In the genomic region with DNA sequence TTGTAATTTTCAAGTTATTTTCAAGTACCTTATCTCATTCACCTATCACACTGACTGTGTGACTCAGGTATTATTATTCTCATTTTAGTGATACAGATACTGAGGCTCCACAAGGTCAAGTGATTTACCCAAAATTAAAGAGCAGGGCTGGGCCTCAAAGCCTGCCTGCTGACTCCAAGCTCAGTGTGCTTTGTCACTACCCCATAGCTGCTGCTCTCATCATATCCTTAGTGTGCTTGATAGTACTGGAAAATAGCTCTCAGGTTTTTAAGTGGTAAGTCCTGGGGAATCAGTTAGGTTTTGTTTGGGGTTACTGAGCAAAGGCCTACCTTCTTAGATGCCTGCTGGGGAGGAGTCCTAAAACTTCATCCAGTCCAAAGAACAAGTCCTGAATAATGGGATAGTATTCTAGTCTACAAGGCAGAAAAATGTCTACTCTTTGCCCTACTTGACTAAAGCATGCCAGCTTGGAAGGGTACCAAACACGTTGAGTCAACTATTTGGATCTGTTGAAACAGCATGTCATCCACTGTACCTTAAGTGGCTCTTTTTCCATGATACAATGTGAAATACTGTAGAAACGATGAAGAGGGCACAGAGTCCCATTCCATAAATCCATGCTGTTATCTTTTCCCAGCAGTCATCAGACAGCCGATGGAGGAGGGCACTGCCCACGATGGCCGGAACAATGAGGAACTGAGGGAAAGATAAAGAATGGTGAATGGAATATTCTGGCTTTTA, we compare ENCODE assay signal across 25 cellular contexts. TPM values are rescaled to one million over a fixed set of nuclear protein-coding genes. Genes with fewer than 3 reads are reported as not detected.
DNase-seq lines count a peak whose midpoint lies in the region; ATAC-seq and TF ChIP-seq lines count a peak whose summit lies in the region.
"Had no signal": no experiment of that assay in that cellular context is flagged by ENCODE, and none has a peak within 500 bp of the region (broad histone marks: within the 10 kb centered on the region; RNA-seq: fewer than 3 reads in every experiment).

No MANE protein-coding gene starts in this region.

- no peak overlapping the region for H3K4me3 ChIP-seq in fibroblast of mammary gland (ENCODE audit: control insufficient read depth, low read depth, low read length)
- H3K4me3 ChIP-seq: GM12878, testis had no signal

- DNase-seq in ACHN, result peak; percentile 28
- DNase-seq in NCI-H2029 treated with DMSO at 0.1 percent for 48 hours (lab: John Stamatoyannopoulos, UW), result peak; percentile 1
- peak; percentile 63 for DNase-seq in fibroblast of mammary gland (ENCODE audit: low read depth)
- DNase-seq in left lobe of liver (ENCODE audit: low spot score), result no peak
- no peak for DNase-seq in NCI-H1694 (lab: John Stamatoyannopoulos, UW)
- DNase-seq in Kasumi-1 (lab: John Stamatoyannopoulos, UW), result no peak
- DNase-seq in activated naive CD4-positive, alpha-beta T cell treated with Interleukin-2 at 50 U/mL for 16 hours, result no peak
- DNase-seq in activated T-cell treated with anti-CD3 and anti-CD28 coated beads, Interleukin-2, amount 50 U/mL, for 48 hours, result no peak
- DNase-seq: activated CD4-positive, alpha-beta T cell treated with anti-CD3 and anti-CD28 coated beads, Interleukin-2, amount 10 ng/mL, durations not matched to agents 7 days and 5 days; activated CD8-positive, alpha-beta memory T cell treated with anti-CD3 and anti-CD28 coated beads, Interleukin-2, amount 50 U/mL, for 4 hours; activated effector memory CD4-positive, alpha-beta T cell treated with Interleukin-2 at 50 U/mL for 16 hours; activated naive CD8-positive, alpha-beta T cell treated with anti-CD3 and anti-CD28 coated beads, Interleukin-2, amount 50 U/mL, for 24 hours; CD8-positive, alpha-beta memory T cell; central memory CD4-positive, alpha-beta T cell; DMS53; glutamatergic neuron; mammary epithelial cell; NCI-H1694 treated with DMSO at 0.1 percent for 48 hours; NCI-H345; nucleus accumbens; SIG-M5; testis had no signal

- TF ChIP-seq CTCF in fibroblast of mammary gland (conservative IDR thresholded peaks at IDR 0.05; ENCODE audit: control insufficient read depth, insufficient read depth, low read depth, low read length), result no peak

- peak; percentile 76 for ATAC-seq in left lobe of liver
- ATAC-seq: activated naive CD8-positive, alpha-beta T cell treated with anti-CD3 and anti-CD28 coated beads, Interleukin-2, amount 50 U/mL, for 24 hours; GM12878; sciatic nerve; stimulated activated effector memory CD8-positive, alpha-beta T cell treated with anti-CD3 and anti-CD28 coated beads, Interleukin-12 subunit alpha, Interleukin-12 subunit beta, amount 100 ng/mL, for 72 hours had no signal

- in situ Hi-C loops in ACHN (cut with HindIII; ENCODE audit: low pct_ligation_motif_present, low pct_unique_long_range_greater_than_20kb, low sequenced_read_pairs), result no loop called here

RNA-seq across cellular contexts. Expression of a gene that starts 10.7 kb away (rescaled TPM):
- total RNA-seq in left lobe of liver, result 4.3 TPM

Comparison
In these comparisons a context has a peak if more than half of its experiments do, and no peak if none do; other contexts are left out.
1. DNase-seq: peak in ACHN (single experiment), NCI-H2029 treated with DMSO at 0.1 percent for 48 hours (single experiment) and fibroblast of mammary gland (single experiment); none in left lobe of liver (single experiment), NCI-H1694 (single experiment), Kasumi-1 (0 of 2), activated naive CD4-positive, alpha-beta T cell treated with Interleukin-2 at 50 U/mL for 16 hours (single experiment) and activated T-cell treated with anti-CD3 and anti-CD28 coated beads, Interleukin-2, amount 50 U/mL, for 48 hours (0 of 2).